ENCODE assay signal across 12 cellular contexts in the genomic region with DNA sequence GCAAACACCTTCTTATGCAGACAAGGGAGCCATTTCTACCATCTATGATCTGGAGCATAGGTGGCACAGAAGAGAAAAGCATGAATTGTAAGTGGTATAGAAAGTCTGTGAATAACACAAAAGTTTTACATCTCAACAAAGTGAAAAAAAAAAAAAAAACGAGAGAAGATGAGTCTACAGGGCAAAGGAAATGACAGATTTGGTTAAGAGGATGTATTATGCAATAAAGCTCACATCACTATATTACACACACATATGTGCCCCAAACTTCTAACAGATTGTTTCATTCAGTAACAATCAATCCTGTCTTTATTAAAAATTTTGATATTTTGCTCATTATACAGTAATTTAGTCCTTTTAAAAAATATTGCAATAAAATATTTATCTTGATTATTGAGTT. TPM values are rescaled to one million over a fixed set of nuclear protein-coding genes. Genes with fewer than 3 reads are reported as not detected.
DNase-seq lines count a peak whose midpoint lies in the region; ATAC-seq and TF ChIP-seq lines count a peak whose summit lies in the region.
"Had no signal": no experiment of that assay in that cellular context is flagged by ENCODE, and none has a peak within 500 bp of the region (broad histone marks: within the 10 kb centered on the region; RNA-seq: fewer than 3 reads in every experiment).

No MANE protein-coding gene starts in this region.

- TF ChIP-seq POLR2A in gastrocnemius medialis (IDR thresholded peaks at IDR 0.05), result no peak

- no peaks in the 10 kb centered on the region for H3F3A ChIP-seq in PC-3 (ENCODE audit: low read length, unreplicated experiment)

- peaks cover 12 to 22% of the 10 kb centered on the region in 2 donors for H3K4me1 ChIP-seq in gastrocnemius medialis
- peaks cover 8% of the 10 kb centered on the region for H3K4me1 ChIP-seq in PC-3 (ENCODE audit: insufficient read depth, low read length)
- H3K4me1 ChIP-seq: BLaER1 had no signal

- intact Hi-C loops in gastrocnemius medialis (cut with DNase I; ENCODE audit: low total_unique reads) (no loop called here), PC-3 (cut with micrococcal nuclease) (no loop called here)

- no peak overlapping the region for H3K27ac ChIP-seq in RWPE1
- no peak overlapping the region for H3K27ac ChIP-seq in gastrocnemius medialis
- no peak overlapping the region for H3K27ac ChIP-seq in PC-3 (ENCODE audit: low read length)
- H3K27ac ChIP-seq: BLaER1 had no signal

- H3K79me2 ChIP-seq in PC-3 (ENCODE audit: low read length), result peaks cover 10% of the 10 kb centered on the region; the same call in 1 of the 2 replicates

- no peak overlapping the region for H2AFZ ChIP-seq in PC-3 (ENCODE audit: low read length)

- no peak overlapping the region for H3K4me2 ChIP-seq in PC-3 (ENCODE audit: low read length)
- H3K4me2 ChIP-seq: BLaER1 had no signal

- H3K4me3 ChIP-seq in foreskin fibroblast (ENCODE audit: low read depth in 1 of 2, low read length in 2 of 2) (no peak overlapping the region), gastrocnemius medialis (no peak overlapping the region), PC-3 (ENCODE audit: low read length) (no peak overlapping the region)
- H3K4me3 ChIP-seq: BLaER1, dorsolateral prefrontal cortex had no signal

- no peaks in the 10 kb centered on the region for H3K9me3 Mint-ChIP-seq in HFFc6

- H3K9me3 ChIP-seq in gastrocnemius medialis (no peaks in the 10 kb centered on the region), PC-3 (ENCODE audit: low read length) (no peaks in the 10 kb centered on the region)

- DNase-seq in AML-193 (lab: John Stamatoyannopoulos, UW) (peak; percentile 38 to 59), HFFc6 (peak; percentile 13), RWPE1 (ENCODE audit: low spot score) (peak; percentile 12), foreskin fibroblast (peak; percentile 43 to 62), gastrocnemius medialis (no peak), NCI-H187 (lab: John Stamatoyannopoulos, UW) (no peak), PC-3 (no peak)
- DNase-seq: stimulated activated CD4-positive, alpha-beta T cell treated with anti-CD3 and anti-CD28 coated beads, Interleukin-2, amount 100 ng/mL, for 48 hours had no signal

- peaks cover 15% of the 10 kb centered on the region for H3K36me3 Mint-ChIP-seq in HFFc6 (ENCODE audit: low read depth)

- CTCF ChIA-PET in RWPE1 (lab: Yijun Ruan, JAX), result interaction anchor here (0.8 kb wide), 1 partner anchor 14 kb away, joined by 3 read pairs; no protein-coding TSS in a partner anchor
- CTCF ChIA-PET in PC-3 (lab: Charles Lee), result no interaction called here

- no peaks in the 10 kb centered on the region for H3K9me2 ChIP-seq in PC-3 (replicated peaks; ENCODE audit: low read length)

- H3K36me3 ChIP-seq in gastrocnemius medialis (no peaks in the 10 kb centered on the region), PC-3 (ENCODE audit: low read depth, low read length) (no peaks in the 10 kb centered on the region)

- no peaks in the 10 kb centered on the region for H3K27me3 Mint-ChIP-seq in HFFc6 (ENCODE audit: insufficient read depth)
- H3K27me3 Mint-ChIP-seq: stimulated activated naive CD8-positive, alpha-beta T cell treated with anti-CD3 and anti-CD28 coated beads, Interleukin-15, Interleukin-2, amounts not matched to agents 100 ng/mL and 50 ng/mL, for 24 hours had no signal

- POLR2A ChIA-PET in RWPE1 (lab: Yijun Ruan, JAX; ENCODE audit: low non-redundant PET) (no interaction called here), PC-3 (lab: Charles Lee; ENCODE audit: unreplicated experiment) (no interaction called here)

- no TSS peak for BruUV-seq in PC-3 (replicated peaks; lab: Mats Ljungman, UMichigan)

- H3K4me3 Mint-ChIP-seq in HFFc6, result no peak overlapping the region
- H3K4me3 Mint-ChIP-seq: stimulated activated naive CD8-positive, alpha-beta T cell treated with anti-CD3 and anti-CD28 coated beads, Interleukin-15, Interleukin-2, amounts not matched to agents 100 ng/mL and 50 ng/mL, for 24 hours had no signal

- in situ Hi-C loops in gastrocnemius medialis (cut with MboI; ENCODE audit: low sequenced_read_pairs in 4 of 4), result no loop called here

- ATAC-seq in gastrocnemius medialis (no peak), GM21717 (IDR thresholded peaks at IDR 0.05; ENCODE audit: unreplicated experiment) (no peak), PC-3 (no peak)

- TF ChIP-seq CTCF in HFFc6 (IDR thresholded peaks at IDR 0.05), result no peak
- no peak for TF ChIP-seq CTCF in RWPE1 (conservative IDR thresholded peaks at IDR 0.05; ENCODE audit: low read depth)
- TF ChIP-seq CTCF in foreskin fibroblast (IDR thresholded peaks at IDR 0.05; ENCODE audit: low read depth, low read length), result no peak
- TF ChIP-seq CTCF in gastrocnemius medialis (IDR thresholded peaks at IDR 0.05 in 4 of 5, conservative IDR thresholded peaks at IDR 0.05 in 1 of 5), result no peak
- no peak for TF ChIP-seq CTCF in PC-3 (conservative IDR thresholded peaks at IDR 0.05; ENCODE audit: low read depth, low read length)

- H3K27me3 ChIP-seq in gastrocnemius medialis, result no peaks in the 10 kb centered on the region
- H3K27me3 ChIP-seq in PC-3 (ENCODE audit: low read length), result no peaks in the 10 kb centered on the region
- H3K27me3 ChIP-seq: BLaER1, dorsolateral prefrontal cortex had no signal

- no peaks in the 10 kb centered on the region for H4K20me1 ChIP-seq in PC-3 (ENCODE audit: low read length)

- no peak overlapping the region for H3K9ac ChIP-seq in PC-3 (ENCODE audit: low read length)
- H3K9ac ChIP-seq: BLaER1 had no signal

- no peak overlapping the region for H3K27ac Mint-ChIP-seq in HFFc6
- H3K27ac Mint-ChIP-seq: stimulated activated naive CD8-positive, alpha-beta T cell treated with anti-CD3 and anti-CD28 coated beads, Interleukin-15, Interleukin-2, amounts not matched to agents 100 ng/mL and 50 ng/mL, for 24 hours had no signal

- peaks cover 21% of the 10 kb centered on the region for H3K4me1 Mint-ChIP-seq in HFFc6 (ENCODE audit: low read depth)

RNA-seq across cellular contexts. Expression of a gene that starts 49.8 kb away (rescaled TPM):
- total RNA-seq in HFFc6 (2021; fragmentation: NEBNext Ultra II Directional; extraction: Animal tissue kit (Norgen Biotek cat#: 25700)), result 10 to 100 TPM; 19.4 to 28.3 (median 22.4) TPM
- total RNA-seq in gastrocnemius medialis, result 10 to 100 TPM; 30.8 to 50.6 (median 41.9) TPM
- total RNA-seq in PC-3 (2014; rRNA removed), result 5.6 and 6.5 TPM in 2 replicates

RNA-seq across cellular contexts. Expression of a gene that starts 50.0 kb away (rescaled TPM):
- total RNA-seq in HFFc6 (2021; fragmentation: NEBNext Ultra II Directional; extraction: Animal tissue kit (Norgen Biotek cat#: 25700)), result 10 to 100 TPM; 25.5 to 30.8 (median 28.7) TPM
- total RNA-seq in gastrocnemius medialis (10 to 100 TPM; 23.9 to 35.8 (median 27.8) TPM), PC-3 (2014; rRNA removed) (6.5 and 9.0 TPM in 2 replicates)

Comparison
In these comparisons a context has a peak if more than half of its experiments do, and no peak if none do; other contexts are left out.
1. DNase-seq: peak in AML-193 (2 of 2), HFFc6 (single experiment), RWPE1 (single experiment) and foreskin fibroblast (2 of 2); none in gastrocnemius medialis (0 of 2), NCI-H187 (0 of 2) and PC-3 (single experiment).